ENCODE assay signal across 8 cellular contexts in the genomic region with DNA sequence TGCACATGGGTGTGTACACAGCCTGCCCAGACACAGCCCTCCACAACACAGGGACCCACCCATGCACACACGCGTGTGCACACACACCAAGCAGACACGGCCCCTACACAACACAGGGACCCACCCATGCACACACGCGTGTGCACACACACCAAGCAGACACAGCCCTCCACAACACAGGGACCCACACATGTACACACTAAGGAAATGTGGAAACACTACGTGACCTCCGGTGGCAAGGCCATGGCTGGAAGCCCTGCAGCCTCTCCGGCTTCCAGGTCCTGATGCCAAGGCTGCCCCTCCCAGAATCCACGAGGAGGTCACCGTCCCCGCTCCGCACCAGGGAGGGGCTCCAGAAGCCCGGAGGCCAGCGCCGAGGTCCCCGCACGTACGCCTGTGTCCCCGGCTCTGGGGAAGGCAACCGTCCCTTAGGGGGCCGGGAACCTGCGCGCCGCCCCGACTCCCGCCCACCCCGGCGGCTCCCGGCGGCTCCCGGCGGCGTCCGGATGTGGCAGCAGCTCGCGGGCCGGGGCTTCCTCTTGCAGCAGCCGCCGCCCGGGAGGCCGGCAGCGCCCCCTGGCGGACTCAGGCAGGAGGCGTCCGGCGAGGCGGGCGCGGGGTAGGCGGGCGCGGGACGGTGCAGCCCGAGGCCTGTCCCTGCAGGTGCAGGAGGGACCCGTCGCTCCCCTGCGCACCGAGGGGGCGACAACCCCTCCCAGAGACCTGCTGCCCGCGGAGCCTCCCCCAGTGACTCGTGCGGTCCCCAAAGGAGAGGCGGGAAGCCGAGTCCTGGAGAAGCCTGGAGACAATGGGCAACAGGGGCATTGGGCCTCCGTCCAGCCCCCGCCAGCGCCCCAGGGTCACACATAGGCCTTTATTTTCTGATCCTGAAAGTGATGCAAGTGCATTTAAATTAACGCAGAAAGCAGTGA. TPM values are rescaled to one million over a fixed set of nuclear protein-coding genes. Genes with fewer than 3 reads are reported as not detected.
DNase-seq lines count a peak whose midpoint lies in the region; ATAC-seq and TF ChIP-seq lines count a peak whose summit lies in the region.

No MANE protein-coding gene starts in this region.

- H3K4me3 Mint-ChIP-seq in T-helper 17 cell = peak overlapping the region; percentile 84

- TF ChIP-seq CTCF in GM12875 (IDR thresholded peaks at IDR 0.05; ENCODE audit: borderline replicate concordance, insufficient read depth, low read depth, low read length) = peak; percentile 83
- peak; percentile 46 for TF ChIP-seq CTCF in NB4 (IDR thresholded peaks at IDR 0.05; ENCODE audit: low read depth, low read length)
- peak; percentile 70 for TF ChIP-seq CTCF in hepatocyte (IDR thresholded peaks at IDR 0.05; ENCODE audit: poor library complexity)
- TF ChIP-seq CTCF in retinal pigment epithelial cell (conservative IDR thresholded peaks at IDR 0.05; ENCODE audit: low read depth, low read length) = peak; percentile 49

- 13% methylated on average over 54 of the region's 69 CpGs for WGBS in hepatocyte (ENCODE audit: low lambda C conversion rate, missing lambda C conversion rate)

- H3K27ac Mint-ChIP-seq in T-helper 17 cell = no peak overlapping the region

- H3K36me3 ChIP-seq in hepatocyte (replicated peaks; ENCODE audit: insufficient read depth, low read depth) = no peaks in the 10 kb centered on the region

- H3K27ac ChIP-seq in hepatocyte = peak overlapping the region; percentile 40

- H3K4me3 ChIP-seq in GM12875 (ENCODE audit: low read depth, low read length) (peak overlapping the region; percentile 79), NB4 (ENCODE audit: low read depth, low read length) (peak overlapping the region; percentile 81), hepatocyte (peak overlapping the region; percentile 99), retinal pigment epithelial cell (ENCODE audit: low read length) (peak overlapping the region; percentile 70)

- TF ChIP-seq POLR2A in NB4 (IDR thresholded peaks at IDR 0.05; ENCODE audit: extremely low read depth, insufficient read length) = no peak

- H4K20me1 ChIP-seq in hepatocyte (ENCODE audit: insufficient read depth, poor library complexity, severe bottlenecking) = no peaks in the 10 kb centered on the region

- DNase-seq in NB4 (ENCODE audit: low read depth) (peak; percentile 91), T-helper 17 cell (peak; percentile 74 to 86 (median 82)), amygdala (lab: John Stamatoyannopoulos, UW) (peak in 47 of 56 donors; percentile 13 to 83 (median 51)), hepatocyte (ENCODE audit: low spot score) (peak; percentile 92), retinal pigment epithelial cell (ENCODE audit: low read depth) (no peak), cortex of kidney (lab: John Stamatoyannopoulos, UW) (no peak)

- H3K36me3 Mint-ChIP-seq in T-helper 17 cell (ENCODE audit: low read depth) = no peaks in the 10 kb centered on the region

- peak overlapping the region; percentile 96 for H3K4me2 ChIP-seq in hepatocyte

- H3K79me2 ChIP-seq in hepatocyte = no peaks in the 10 kb centered on the region

- peaks cover 4% of the 10 kb centered on the region for H3K4me1 Mint-ChIP-seq in T-helper 17 cell

- peak; percentile 94 for ATAC-seq in HG02588 (IDR thresholded peaks at IDR 0.05; ENCODE audit: unreplicated experiment)
- ATAC-seq in T-helper 17 cell = peak; percentile 99

- no peaks in the 10 kb centered on the region for H3K9me2 ChIP-seq in hepatocyte (replicated peaks; ENCODE audit: insufficient read depth)

- H2AFZ ChIP-seq in hepatocyte = peak overlapping the region; percentile 100

- no peaks in the 10 kb centered on the region for H3K27me3 Mint-ChIP-seq in T-helper 17 cell

- H3K4me1 ChIP-seq in hepatocyte (ENCODE audit: insufficient read depth) = no peaks in the 10 kb centered on the region

- no peaks in the 10 kb centered on the region for H3K27me3 ChIP-seq in hepatocyte

- no peaks in the 10 kb centered on the region for H3K9me3 ChIP-seq in T-helper 17 cell (ENCODE audit: control insufficient read depth, low read length, poor library complexity, severe bottlenecking)
- H3K9me3 ChIP-seq in hepatocyte (ENCODE audit: low read depth) = no peaks in the 10 kb centered on the region

RNA-seq across cellular contexts. Expression of gene GRTP1, which starts 29.9 kb away (rescaled TPM):
- total RNA-seq in T-helper 17 cell = under 1 TPM in 1 of 2 donors, not detected in 1; 0.57 TPM
- total RNA-seq in hepatocyte = 20.3 and 22.7 TPM in 2 replicates
- polyA plus RNA-seq in hepatocyte = 20.4 and 22.1 TPM in 2 replicates

RNA-seq across cellular contexts. Expression of gene ADPRHL1, which starts 59.5 kb away (rescaled TPM):
- total RNA-seq in T-helper 17 cell (under 1 TPM; 0.21 to 0.94 TPM), hepatocyte (1.1 and 1.2 TPM in 2 replicates)
- polyA plus RNA-seq in hepatocyte = 0.58 and 1.0 TPM in 2 replicates

Comparison
In these comparisons a context has a peak if more than half of its experiments do, and no peak if none do; other contexts are left out.
1. DNase-seq: peak in NB4 (single experiment), T-helper 17 cell (3 of 3), amygdala (47 of 56) and hepatocyte (single experiment); none in retinal pigment epithelial cell (single experiment) and cortex of kidney (single experiment).
2. RNA of gene GRTP1, which starts 29.9 kb away (total RNA-seq): 20.3 to 22.7 TPM in hepatocyte; 0.57 TPM in T-helper 17 cell; every median in the first group is over 10 times any median in the second.
3. Peak in every context shown above with its lines, with median percentiles within 50 percentile points of each other: H3K4me3 ChIP-seq and CTCF ChIP-seq.